In genomic region chr6:44203955-44204354, GRCh38 we compare ENCODE assay signal across 1 cellular context.
TF ChIP-seq lines count a peak whose summit lies in the region.

No MANE protein-coding gene starts in this region.

TF ChIP-seq in GM23338, 12 proteins besides CTCF, POLR2A, EP300 and RAD21 (continued from another document):
- TF ChIP-seq ZNF462 (CRISPR knock-in tag; IDR thresholded peaks at IDR 0.05) (no peak), EZH2 (IDR thresholded peaks at IDR 0.05; ENCODE audit: low read depth, unreplicated experiment) (no peak), ZNF331 (CRISPR knock-in tag; IDR thresholded peaks at IDR 0.05; ENCODE audit: low read depth) (no peak), JUNB (IDR thresholded peaks at IDR 0.05; ENCODE audit: unreplicated experiment) (no peak), REST (IDR thresholded peaks at IDR 0.05; ENCODE audit: unreplicated experiment) (no peak), CREB1 (CRISPR knock-in tag; IDR thresholded peaks at IDR 0.05; ENCODE audit: low read depth) (no peak), NANOG (IDR thresholded peaks at IDR 0.05; ENCODE audit: borderline replicate concordance) (no peak), POLR2AphosphoS5 (IDR thresholded peaks at IDR 0.05; ENCODE audit: low read depth) (no peak), STAT1 (IDR thresholded peaks at IDR 0.05; ENCODE audit: unreplicated experiment) (no peak), EZH2phosphoT487 (IDR thresholded peaks at IDR 0.05; ENCODE audit: unreplicated experiment) (no peak)
